1 cellular context compared by ENCODE assay signal in genomic region chr12:54166543-54167499, GRCh38.
A peak's percentile ranks its signal among the peaks of the same experiment; 100 is the strongest.
TF ChIP-seq lines count a peak whose summit lies in the region.

No MANE protein-coding gene starts in this region.

TF ChIP-seq in HEK293, 187 proteins besides CTCF, POLR2A, EP300 and RAD21 (continued from another document and continues in another):
- TF ChIP-seq ZNF518A (tag by site-specific recombination; conservative IDR thresholded peaks at IDR 0.05; ENCODE audit: low read depth) (no peak), ZNF560 (tag by site-specific recombination; IDR thresholded peaks at IDR 0.05; ENCODE audit: borderline replicate concordance) (no peak), ZNF37A (tag by site-specific recombination; IDR thresholded peaks at IDR 0.05) (no peak), ZNF121 (tag by site-specific recombination; IDR thresholded peaks at IDR 0.05) (no peak), ZNF132 (tag by site-specific recombination; IDR thresholded peaks at IDR 0.05; ENCODE audit: borderline replicate concordance) (no peak), ZNF157 (tag by site-specific recombination; IDR thresholded peaks at IDR 0.05) (no peak), KLF17 (tag by site-specific recombination; IDR thresholded peaks at IDR 0.05) (peak; percentile 93), ZBTB10 (tag by site-specific recombination; IDR thresholded peaks at IDR 0.05) (no peak), ZNF398 (tag by site-specific recombination; IDR thresholded peaks at IDR 0.05) (peak; percentile 40), ZNF791 (tag by site-specific recombination; IDR thresholded peaks at IDR 0.05) (no peak), SP3 (tag by site-specific recombination; IDR thresholded peaks at IDR 0.05) (no peak; the same call in 1 of the 2 replicates), ZNF433 (tag by site-specific recombination; IDR thresholded peaks at IDR 0.05; ENCODE audit: low read depth) (no peak), ZNF274 (IDR thresholded peaks at IDR 0.05; ENCODE audit: low read length) (no peak), ZNF274 (tag by site-specific recombination; IDR thresholded peaks at IDR 0.05; ENCODE audit: borderline replicate concordance) (no peak), ZNF202 (tag by site-specific recombination; IDR thresholded peaks at IDR 0.05; ENCODE audit: borderline replicate concordance) (no peak), ZNF549 (tag by site-specific recombination; IDR thresholded peaks at IDR 0.05) (no peak), ZBTB11 (tag by site-specific recombination; conservative IDR thresholded peaks at IDR 0.05; ENCODE audit: low read depth) (no peak), OSR2 (tag by site-specific recombination; IDR thresholded peaks at IDR 0.05) (peak; percentile 88), ZNF626 (tag by site-specific recombination; IDR thresholded peaks at IDR 0.05) (no peak), ZNF23 (tag by site-specific recombination; IDR thresholded peaks at IDR 0.05; ENCODE audit: borderline replicate concordance) (no peak), ZNF585B (tag by site-specific recombination; IDR thresholded peaks at IDR 0.05) (no peak), ZNF16 (tag by site-specific recombination; IDR thresholded peaks at IDR 0.05; ENCODE audit: low read depth) (no peak), ZSCAN23 (tag by site-specific recombination; IDR thresholded peaks at IDR 0.05) (no peak), TSHZ1 (tag by site-specific recombination; IDR thresholded peaks at IDR 0.05; ENCODE audit: borderline replicate concordance) (peak; percentile 65; the same call in 1 of the 2 replicates), ZNF555 (tag by site-specific recombination; conservative IDR thresholded peaks at IDR 0.05) (no peak), TCF7L2 (IDR thresholded peaks at IDR 0.05; ENCODE audit: borderline replicate concordance, low read depth, low read length) (no peak), MYNN (tag by site-specific recombination; IDR thresholded peaks at IDR 0.05; ENCODE audit: borderline replicate concordance) (no peak), ZNF843 (tag by site-specific recombination; IDR thresholded peaks at IDR 0.05) (0 out of 2 replicates have a peak, but pooled peaks have one; percentile 53), IKZF3 (tag by site-specific recombination; IDR thresholded peaks at IDR 0.05) (peak; percentile 61), TRIM28 (IDR thresholded peaks at IDR 0.05; ENCODE audit: borderline replicate concordance, low read length) (no peak), ZNF558 (tag by site-specific recombination; IDR thresholded peaks at IDR 0.05) (no peak), ZNF513 (tag by site-specific recombination; IDR thresholded peaks at IDR 0.05) (no peak), FEZF1 (tag by site-specific recombination; IDR thresholded peaks at IDR 0.05) (peak; percentile 60), ZNF311 (tag by site-specific recombination; IDR thresholded peaks at IDR 0.05; ENCODE audit: borderline replicate concordance) (no peak), SP2 (tag by site-specific recombination; IDR thresholded peaks at IDR 0.05) (peak; percentile 41), ZNF423 (tag by site-specific recombination; IDR thresholded peaks at IDR 0.05) (no peak; the same call in 1 of the 2 replicates), ZNF530 (tag by site-specific recombination; IDR thresholded peaks at IDR 0.05; ENCODE audit: low read depth) (no peak), ZNF596 (tag by site-specific recombination; IDR thresholded peaks at IDR 0.05) (no peak), ZFP3 (tag by site-specific recombination; IDR thresholded peaks at IDR 0.05; ENCODE audit: low read depth) (no peak), ZNF768 (tag by site-specific recombination; IDR thresholded peaks at IDR 0.05) (no peak), GLIS1 (tag by site-specific recombination; IDR thresholded peaks at IDR 0.05) (peak; percentile 86), ZBTB7A (tag by site-specific recombination; IDR thresholded peaks at IDR 0.05; ENCODE audit: low read depth) (no peak), ZNF354C (tag by site-specific recombination; IDR thresholded peaks at IDR 0.05; ENCODE audit: borderline replicate concordance, low read depth) (no peak), ZNF335 (tag by site-specific recombination; conservative IDR thresholded peaks at IDR 0.05) (peak; percentile 92), KLF9 (tag by site-specific recombination; IDR thresholded peaks at IDR 0.05; ENCODE audit: low read depth) (no peak), ZNF138 (tag by site-specific recombination; IDR thresholded peaks at IDR 0.05; ENCODE audit: borderline replicate concordance) (no peak), BCL11A (tag by site-specific recombination; IDR thresholded peaks at IDR 0.05; ENCODE audit: low read depth) (no peak), ZNF2 (tag by site-specific recombination; IDR thresholded peaks at IDR 0.05) (0 out of 2 replicates have a peak, but pooled peaks have one; percentile 17)
